In the genomic region with DNA sequence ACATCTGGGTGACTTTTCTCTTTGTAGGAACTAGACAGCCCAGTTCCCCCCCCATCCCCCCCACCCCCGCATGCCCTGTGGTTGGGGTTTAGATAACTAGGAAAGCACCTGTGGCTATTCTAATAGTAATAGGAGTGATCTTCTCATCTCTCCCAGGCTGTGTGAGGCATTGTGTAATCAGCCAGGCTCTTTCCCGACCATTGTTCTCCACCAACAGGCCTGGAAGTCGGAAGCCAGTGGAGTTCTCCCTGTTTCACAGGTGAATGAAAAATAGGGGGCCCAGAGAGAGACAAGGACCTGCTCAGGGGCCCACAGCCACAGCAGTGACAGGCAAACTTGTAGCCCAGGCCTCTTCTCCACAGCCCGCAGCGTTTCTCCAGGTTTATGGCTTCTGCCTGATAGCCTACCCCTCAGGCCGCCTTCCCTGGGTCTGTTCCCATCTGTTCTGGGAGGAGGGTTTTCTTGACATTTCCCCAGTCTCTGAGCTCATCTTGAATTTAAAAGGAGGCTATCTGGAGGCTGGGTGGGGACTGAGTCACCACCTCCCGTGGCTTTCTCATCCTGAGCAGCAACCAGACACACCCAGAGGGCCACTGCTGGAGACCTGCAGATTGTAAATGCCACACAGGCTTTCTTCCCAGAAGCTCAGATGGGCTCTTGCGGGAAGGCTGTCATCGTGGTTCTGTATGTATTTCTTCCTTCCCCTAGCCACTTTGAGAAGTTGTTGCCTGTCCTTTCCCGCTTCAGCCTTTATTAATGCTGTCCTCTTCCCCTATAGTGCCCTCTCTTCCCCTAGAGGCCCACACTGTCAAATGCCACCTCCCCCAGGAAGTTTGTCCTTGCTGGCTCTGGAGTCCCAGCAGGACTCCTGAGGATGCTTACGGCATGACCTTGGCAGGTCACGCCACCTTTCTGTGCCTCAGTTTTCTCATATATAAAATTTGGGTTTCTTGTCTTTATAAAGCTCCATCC, we compare ENCODE assay signal across 8 cellular contexts.
DNase-seq lines count a peak whose midpoint lies in the region; ATAC-seq, FAIRE-seq and TF ChIP-seq lines count a peak whose summit lies in the region.

No MANE protein-coding gene starts in this region.

- in situ Hi-C loops in Caki2 (cut with HindIII; ENCODE audit: low pct_unique_long_range_greater_than_20kb, low sequenced_read_pairs) = no loop called here

- ATAC-seq in activated CD8-positive, alpha-beta memory T cell treated with anti-CD3 and anti-CD28 coated beads, Interleukin-2, amount 10 ng/mL, durations not matched to agents 7 days and 5 days = peak; percentile 20
- no peak for ATAC-seq in GM18502 (IDR thresholded peaks at IDR 0.05; ENCODE audit: poor library complexity, unreplicated experiment)

- no peaks in the 10 kb centered on the region for H3K36me3 Mint-ChIP-seq in activated CD8-positive, alpha-beta memory T cell treated with anti-CD3 and anti-CD28 coated beads, Interleukin-2, amount 10 ng/mL, durations not matched to agents 7 days and 5 days
- no peaks in the 10 kb centered on the region for H3K36me3 Mint-ChIP-seq in neural crest cell (ENCODE audit: low read depth)

- no peak for TF ChIP-seq POLR2A in NB4 (IDR thresholded peaks at IDR 0.05; ENCODE audit: extremely low read depth, insufficient read length)
- TF ChIP-seq POLR2A in GM12892 (IDR thresholded peaks at IDR 0.05; ENCODE audit: low read depth, low read length) = no peak

- H3K4me1 Mint-ChIP-seq in activated CD8-positive, alpha-beta memory T cell treated with anti-CD3 and anti-CD28 coated beads, Interleukin-2, amount 10 ng/mL, durations not matched to agents 7 days and 5 days = peaks cover 74% of the 10 kb centered on the region
- peaks cover 70% of the 10 kb centered on the region for H3K4me1 Mint-ChIP-seq in neural crest cell

- CTCF ChIA-PET in activated CD8-positive, alpha-beta memory T cell treated with anti-CD3 and anti-CD28 coated beads, Interleukin-2, amount 10 ng/mL, durations not matched to agents 7 days and 5 days (lab: Charles Lee) = interaction anchor here (0.8 to 3.7 kb wide), 6 partner anchors 8 to 511 kb away, joined by 3 to 20 read pairs (median 4); a partner anchor contains a TSS

- no peak for FAIRE-seq in GM12892 (lab: Jason Lieb, UNC)

- H3K4me3 ChIP-seq in NB4 (ENCODE audit: low read depth, low read length) (no peak overlapping the region), epithelial cell of esophagus (ENCODE audit: low read length) (no peak overlapping the region)

- TF ChIP-seq CTCF in NB4 (IDR thresholded peaks at IDR 0.05; ENCODE audit: low read depth, low read length) (no peak), epithelial cell of esophagus (IDR thresholded peaks at IDR 0.05; ENCODE audit: insufficient read depth, low read depth, low read length, missing control alignments) (no peak), neural crest cell (conservative IDR thresholded peaks at IDR 0.05) (no peak)

- H3K27me3 Mint-ChIP-seq in activated CD8-positive, alpha-beta memory T cell treated with anti-CD3 and anti-CD28 coated beads, Interleukin-2, amount 10 ng/mL, durations not matched to agents 7 days and 5 days = no peaks in the 10 kb centered on the region
- no peaks in the 10 kb centered on the region for H3K27me3 Mint-ChIP-seq in neural crest cell (ENCODE audit: low read depth)

- DNase-seq in Caki2 (ENCODE audit: low read depth) (peak; percentile 56), NB4 (ENCODE audit: low read depth) (peak; percentile 81), epithelial cell of esophagus (ENCODE audit: low read depth) (peak; percentile 90), neural crest cell (ENCODE audit: low read depth, low spot score) (no peak), epidermal melanocyte (ENCODE audit: insufficient read length, low spot score) (no peak), GM12892 (ENCODE audit: insufficient read length) (no peak)
- peak; percentile 64 for DNase-seq in activated CD8-positive, alpha-beta memory T cell treated with anti-CD3 and anti-CD28 coated beads, Interleukin-2, amount 10 ng/mL, durations not matched to agents 7 days and 5 days

- H3K4me3 Mint-ChIP-seq in activated CD8-positive, alpha-beta memory T cell treated with anti-CD3 and anti-CD28 coated beads, Interleukin-2, amount 10 ng/mL, durations not matched to agents 7 days and 5 days = peak overlapping the region; percentile 2
- H3K4me3 Mint-ChIP-seq in neural crest cell = peak overlapping the region; percentile 86

- peak overlapping the region; percentile 77 for H3K27ac Mint-ChIP-seq in activated CD8-positive, alpha-beta memory T cell treated with anti-CD3 and anti-CD28 coated beads, Interleukin-2, amount 10 ng/mL, durations not matched to agents 7 days and 5 days
- H3K27ac Mint-ChIP-seq in neural crest cell (ENCODE audit: unreplicated experiment) = peak overlapping the region; percentile 82

- H3K9me3 Mint-ChIP-seq in activated CD8-positive, alpha-beta memory T cell treated with anti-CD3 and anti-CD28 coated beads, Interleukin-2, amount 10 ng/mL, durations not matched to agents 7 days and 5 days (ENCODE audit: low read depth) = no peaks in the 10 kb centered on the region
- H3K9me3 Mint-ChIP-seq in neural crest cell = no peaks in the 10 kb centered on the region

Comparison
In these comparisons a context has a peak if more than half of its experiments do, and no peak if none do; other contexts are left out.
1. DNase-seq: peak in Caki2 (single experiment), NB4 (single experiment), activated CD8-positive, alpha-beta memory T cell treated with anti-CD3 and anti-CD28 coated beads, Interleukin-2, amount 10 ng/mL, durations not matched to agents 7 days and 5 days (single experiment) and epithelial cell of esophagus (single experiment); none in neural crest cell (single experiment), epidermal melanocyte (single experiment) and GM12892 (single experiment).